In genomic region chr19:18605196-18605545, GRCh38 we compare ENCODE assay signal across 10 cellular contexts. TPM values are rescaled to one million over a fixed set of nuclear protein-coding genes. Genes with fewer than 3 reads are reported as not detected.
DNase-seq lines count a peak whose midpoint lies in the region; ATAC-seq and TF ChIP-seq lines count a peak whose summit lies in the region.
"Had no signal": no experiment of that assay in that cellular context is flagged by ENCODE, and none has a peak within 500 bp of the region (broad histone marks: within the 10 kb centered on the region; RNA-seq: fewer than 3 reads in every experiment).

No MANE protein-coding gene starts in this region.

- intact Hi-C loops in A673 (cut with micrococcal nuclease; ENCODE audit: unreplicated experiment), result no loop called here

- peaks cover 33% of the 10 kb centered on the region for H3K27me3 Mint-ChIP-seq in memory B cell

- peaks cover 42% of the 10 kb centered on the region for H3K4me1 ChIP-seq in A673 (ENCODE audit: insufficient read depth, low read length, poor library complexity, severe bottlenecking)

- POLR2A ChIA-PET in A673 (lab: Charles Lee; ENCODE audit: low non-redundant PET), result no interaction called here

- H3K36me3 ChIP-seq in A673 (ENCODE audit: insufficient read depth, low read length, poor library complexity, severe bottlenecking), result peaks cover 4% of the 10 kb centered on the region
- no peaks in the 10 kb centered on the region; the same call in 1 of the 2 replicates for H3K36me3 ChIP-seq in SK-N-MC (ENCODE audit: insufficient read depth, low read length)

- H3K36me3 Mint-ChIP-seq in memory B cell, result no peaks in the 10 kb centered on the region
- H3K36me3 Mint-ChIP-seq: natural killer cell had no signal

- DNase-seq in A673 (ENCODE audit: low spot score), result no peak
- DNase-seq in SK-N-MC (ENCODE audit: low read depth, low spot score), result no peak
- no peak for DNase-seq in memory B cell (ENCODE audit: low spot score in 2 of 2)
- DNase-seq in mesenteric fat pad (ENCODE audit: low spot score), result no peak
- DNase-seq: GDM1, natural killer cell, NCI-H510A had no signal

- BruUV-seq in A673 (replicated peaks; lab: Mats Ljungman, UMichigan), result no TSS peak

- TF ChIP-seq CTCF in A673 (conservative IDR thresholded peaks at IDR 0.05; ENCODE audit: low read depth, low read length), result no peak

- peak overlapping the region; percentile 72 for H3K4me3 Mint-ChIP-seq in memory B cell
- H3K4me3 Mint-ChIP-seq: natural killer cell had no signal

- H3K27ac ChIP-seq in A673 (ENCODE audit: low read depth, low read length, poor library complexity, severe bottlenecking), result peak overlapping the region; percentile 89
- H3K27ac ChIP-seq in SK-N-MC, result no peak overlapping the region

- H3K9me3 ChIP-seq in A673 (ENCODE audit: low read depth, low read length, poor library complexity, severe bottlenecking) (no peaks in the 10 kb centered on the region), SK-N-MC (ENCODE audit: low read depth, low read length) (no peaks in the 10 kb centered on the region)

- H3K4me3 ChIP-seq in A673 (ENCODE audit: low read depth, low read length, poor library complexity, severe bottlenecking) (peak overlapping the region; percentile 87), SK-N-MC (peak overlapping the region; percentile 87)

- CTCF ChIA-PET in A673 (lab: Charles Lee), result no interaction called here

- no peak overlapping the region for H3K27ac Mint-ChIP-seq in memory B cell
- H3K27ac Mint-ChIP-seq: natural killer cell had no signal

- H3K9ac ChIP-seq in SK-N-MC (ENCODE audit: insufficient read length), result peak overlapping the region; percentile 79

- H3K4me1 Mint-ChIP-seq in memory B cell, result peaks cover 11% of the 10 kb centered on the region

- H3K9me3 Mint-ChIP-seq in memory B cell, result no peaks in the 10 kb centered on the region
- H3K9me3 Mint-ChIP-seq: natural killer cell had no signal

- H3K27me3 ChIP-seq in A673 (replicated peaks; ENCODE audit: insufficient read depth, low read depth, low read length, poor library complexity), result no peaks in the 10 kb centered on the region

- ATAC-seq in memory B cell (ENCODE audit: low read depth) (no peak), HG03108 (IDR thresholded peaks at IDR 0.05; ENCODE audit: unreplicated experiment) (no peak), HG02610 (IDR thresholded peaks at IDR 0.05; ENCODE audit: unreplicated experiment) (no peak)
- ATAC-seq: natural killer cell had no signal

RNA-seq across cellular contexts. Expression of gene CRLF1, which starts 1.4 kb away (rescaled TPM):
- total RNA-seq in A673 (2021) (192 and 305 TPM in 2 replicates), mesenteric fat pad (30.7 TPM)
- total RNA-seq: endothelial cell of umbilical vein, natural killer cell had no signal

RNA-seq across cellular contexts. Expression of gene TMEM59L, which starts 7.5 kb away (rescaled TPM):
- total RNA-seq in A673 (2021) (9.3 and 18.0 TPM in 2 replicates), mesenteric fat pad (2.0 TPM)
- total RNA-seq: natural killer cell had no signal

RNA-seq across cellular contexts. Expression of gene REX1BD, which starts 16.6 kb away (rescaled TPM):
- total RNA-seq in A673 (2021) (61.4 and 74.9 TPM in 2 replicates), mesenteric fat pad (52.7 TPM)

RNA-seq across cellular contexts. Expression of gene KLHL26, which starts 31.7 kb away (rescaled TPM):
- 16.3 and 16.8 TPM in 2 replicates for total RNA-seq in A673 (2021)
- 17.1 TPM for total RNA-seq in mesenteric fat pad

RNA-seq across cellular contexts. Expression of gene UBA52, which starts 33.5 kb away (rescaled TPM):
- total RNA-seq in A673 (2021), result 1,270 and 1,348 TPM in 2 replicates
- 959 TPM for total RNA-seq in mesenteric fat pad
